22 cellular contexts compared by ENCODE assay signal in genomic region chr11:68778205-68778604, GRCh38. TPM values are rescaled to one million over a fixed set of nuclear protein-coding genes. Genes with fewer than 3 reads are reported as not detected.
"Had no signal": no experiment of that assay in that cellular context is flagged by ENCODE, and none has a peak within 500 bp of the region (broad histone marks: within the 10 kb centered on the region; RNA-seq: fewer than 3 reads in every experiment).

No MANE protein-coding gene starts in this region.

- H3K27ac Mint-ChIP-seq: activated CD4-positive, alpha-beta memory T cell treated with anti-CD3 and anti-CD28 coated beads, Interleukin-2, amount 10 ng/mL, durations not matched to agents 7 days and 5 days; activated CD4-positive, alpha-beta T cell treated with anti-CD3 and anti-CD28 coated beads, Interleukin-2, amount 10 ng/mL, durations not matched to agents 7 days and 5 days; activated naive CD8-positive, alpha-beta T cell treated with anti-CD3 and anti-CD28 coated beads, Interleukin-2, amount 10 ng/mL, durations not matched to agents 7 days and 5 days; activated T-cell treated with anti-CD3 and anti-CD28 coated beads, Interleukin-2, amount 50 U/mL, for 72 hours had no signal

- H3K9ac ChIP-seq: SK-N-SH had no signal

- H3K36me3 ChIP-seq: breast epithelium, SJCRH30 had no signal

- H3K9me3 ChIP-seq: breast epithelium, MG63, SJCRH30, SK-N-SH had no signal

- ATAC-seq: activated T-cell treated with anti-CD3 and anti-CD28 coated beads, Interleukin-2, amount 50 U/mL, for 72 hours had no signal

- H3K4me1 ChIP-seq: breast epithelium, SJCRH30 had no signal

- H3K4me1 Mint-ChIP-seq: activated CD4-positive, alpha-beta memory T cell treated with anti-CD3 and anti-CD28 coated beads, Interleukin-2, amount 10 ng/mL, durations not matched to agents 7 days and 5 days; activated CD4-positive, alpha-beta T cell treated with anti-CD3 and anti-CD28 coated beads, Interleukin-2, amount 10 ng/mL, durations not matched to agents 7 days and 5 days; activated naive CD8-positive, alpha-beta T cell treated with anti-CD3 and anti-CD28 coated beads, Interleukin-2, amount 10 ng/mL, durations not matched to agents 7 days and 5 days had no signal

- H3K27me3 ChIP-seq: breast epithelium, MG63, SJCRH30 had no signal

- H3K27me3 Mint-ChIP-seq: activated CD4-positive, alpha-beta memory T cell treated with anti-CD3 and anti-CD28 coated beads, Interleukin-2, amount 10 ng/mL, durations not matched to agents 7 days and 5 days; activated CD4-positive, alpha-beta T cell treated with anti-CD3 and anti-CD28 coated beads, Interleukin-2, amount 10 ng/mL, durations not matched to agents 7 days and 5 days; activated naive CD8-positive, alpha-beta T cell treated with anti-CD3 and anti-CD28 coated beads, Interleukin-2, amount 10 ng/mL, durations not matched to agents 7 days and 5 days had no signal

- H3K27ac ChIP-seq: breast epithelium, SJCRH30, VCaP had no signal

- H3K4me3 ChIP-seq: breast epithelium, MG63, SJCRH30 had no signal

- H3K9me3 Mint-ChIP-seq: activated CD4-positive, alpha-beta memory T cell treated with anti-CD3 and anti-CD28 coated beads, Interleukin-2, amount 10 ng/mL, durations not matched to agents 7 days and 5 days; activated CD4-positive, alpha-beta T cell treated with anti-CD3 and anti-CD28 coated beads, Interleukin-2, amount 10 ng/mL, durations not matched to agents 7 days and 5 days; activated naive CD8-positive, alpha-beta T cell treated with anti-CD3 and anti-CD28 coated beads, Interleukin-2, amount 10 ng/mL, durations not matched to agents 7 days and 5 days; activated T-cell treated with anti-CD3 and anti-CD28 coated beads, Interleukin-2, amount 50 U/mL, for 72 hours had no signal

- H3K4me3 Mint-ChIP-seq: activated CD4-positive, alpha-beta memory T cell treated with anti-CD3 and anti-CD28 coated beads, Interleukin-2, amount 10 ng/mL, durations not matched to agents 7 days and 5 days; activated CD4-positive, alpha-beta T cell treated with anti-CD3 and anti-CD28 coated beads, Interleukin-2, amount 10 ng/mL, durations not matched to agents 7 days and 5 days; activated naive CD8-positive, alpha-beta T cell treated with anti-CD3 and anti-CD28 coated beads, Interleukin-2, amount 10 ng/mL, durations not matched to agents 7 days and 5 days; activated T-cell treated with anti-CD3 and anti-CD28 coated beads, Interleukin-2, amount 50 U/mL, for 72 hours had no signal

- DNase-seq: activated CD4-positive, alpha-beta memory T cell treated with anti-CD3 and anti-CD28 coated beads, Interleukin-2, amount 10 ng/mL, durations not matched to agents 7 days and 5 days; activated CD4-positive, alpha-beta T cell treated with anti-CD3 and anti-CD28 coated beads, Interleukin-2, amount 10 ng/mL, durations not matched to agents 7 days and 5 days; activated CD4-positive, CD25-positive, alpha-beta regulatory T cell; activated naive CD4-positive, alpha-beta T cell treated with anti-CD3 and anti-CD28 coated beads, Interleukin-2, amount 50 U/mL, for 16 hours; activated naive CD8-positive, alpha-beta T cell treated with anti-CD3 and anti-CD28 coated beads, Interleukin-2, amount 10 ng/mL, durations not matched to agents 7 days and 5 days; activated T-cell treated with anti-CD3 and anti-CD28 coated beads for 4 hours; activated T-cell treated with anti-CD3 and anti-CD28 coated beads, Interleukin-2, amount 50 U/mL, for 72 hours; MG63; MV-4-11; NCI-H1105; NCI-H1436; NCI-H1694 treated with DMSO at 0.1 percent for 48 hours; NCI-H2029 treated with DMSO at 0.1 percent for 48 hours; NCI-H345; NCI-H510A; NCI-H526 treated with DMSO at 0.1 percent for 48 hours; NCI-H82; SJCRH30; SK-N-SH; T-helper 1 cell had no signal

RNA-seq across cellular contexts. Expression of gene TESMIN, which starts 26.9 kb away (rescaled TPM):
- total RNA-seq: SJCRH30 had no signal
